Comparison of ENCODE assay signal across 14 cellular contexts in genomic region chr7:1663243-1663642, GRCh38. TPM values are rescaled to one million over a fixed set of nuclear protein-coding genes. Genes with fewer than 3 reads are reported as not detected.
A peak's percentile ranks its signal among the peaks of the same experiment; 100 is the strongest.
DNase-seq lines count a peak whose midpoint lies in the region; ATAC-seq and TF ChIP-seq lines count a peak whose summit lies in the region.
"Had no signal": no experiment of that assay in that cellular context is flagged by ENCODE, and none has a peak within 500 bp of the region (broad histone marks: within the 10 kb centered on the region; RNA-seq: fewer than 3 reads in every experiment).

No MANE protein-coding gene starts in this region.

- intact Hi-C loops in left cardiac atrium (cut with DNase I) = loop anchor here (10.0 kb wide), 3 partner anchors 92 to 542 kb away; no protein-coding TSS in a partner anchor

- DNase-seq in activated CD4-positive, CD25-positive, alpha-beta regulatory T cell treated with anti-CD3 and anti-CD28 coated beads, Interleukin-2, amount 50 U/mL, for 72 hours = peak; percentile 19
- DNase-seq in activated CD4-positive, CD25-positive, alpha-beta regulatory T cell (lab: John Stamatoyannopoulos, UW) = no peak
- DNase-seq in H7 (peak; percentile 64), left cardiac atrium (peak; percentile 10), osteoblast (ENCODE audit: insufficient read length, low spot score, missing footprints) (peak; percentile 87), mucosa of gallbladder (ENCODE audit: low spot score) (no peak), SW480 (ENCODE audit: low spot score) (no peak)
- DNase-seq: DMS53, esophagus squamous epithelium, NCI-H1092 treated with DMSO at 0.1 percent for 48 hours, NCI-H510A had no signal

- H3K9me3 ChIP-seq in osteoblast (ENCODE audit: low read depth, low read length) = no peaks in the 10 kb centered on the region
- H3K9me3 ChIP-seq: esophagus squamous epithelium, upper lobe of left lung had no signal

- no peaks in the 10 kb centered on the region for H3K4me1 ChIP-seq in osteoblast (ENCODE audit: insufficient read depth, low read length)

- no peaks in the 10 kb centered on the region for H4K20me1 ChIP-seq in osteoblast (ENCODE audit: insufficient read depth, low read length)

- H3K36me3 ChIP-seq in H7 (replicated peaks; ENCODE audit: control insufficient read depth, insufficient read depth, low read length) (no peaks in the 10 kb centered on the region), osteoblast (ENCODE audit: insufficient read depth, low read length) (no peaks in the 10 kb centered on the region)
- H3K36me3 ChIP-seq: esophagus squamous epithelium, upper lobe of left lung had no signal

- H3K4me2 ChIP-seq in osteoblast (ENCODE audit: insufficient read depth, low read length) = no peak overlapping the region

- H3K79me2 ChIP-seq in osteoblast (ENCODE audit: insufficient read depth, low read length) = no peaks in the 10 kb centered on the region

- ATAC-seq in left cardiac atrium (no peak), HG02885 (IDR thresholded peaks at IDR 0.05; ENCODE audit: poor library complexity, unreplicated experiment) (no peak)
- ATAC-seq: HCT116 had no signal

- no peak overlapping the region for H3K4me3 ChIP-seq in H7 (ENCODE audit: insufficient read depth, low read depth, low read length)
- H3K4me3 ChIP-seq in osteoblast (ENCODE audit: insufficient read depth, low read length) = no peak overlapping the region
- H3K4me3 ChIP-seq: esophagus squamous epithelium, upper lobe of left lung had no signal

- no peak for TF ChIP-seq CTCF in osteoblast (IDR thresholded peaks at IDR 0.05; ENCODE audit: extremely low read depth, low read depth, low read length)

- peaks cover 48% of the 10 kb centered on the region for H3K27me3 ChIP-seq in H7 (ENCODE audit: control insufficient read depth, insufficient read depth, low read length)
- peaks cover 18% of the 10 kb centered on the region for H3K27me3 ChIP-seq in osteoblast (ENCODE audit: insufficient read depth, low read length)

- H3K27ac ChIP-seq in osteoblast (ENCODE audit: low read depth, low read length) = no peak overlapping the region
- H3K27ac ChIP-seq: esophagus squamous epithelium, upper lobe of left lung had no signal

- H2AFZ ChIP-seq in osteoblast (ENCODE audit: low read length) = no peak overlapping the region

RNA-seq across cellular contexts. Expression of gene ELFN1, which starts 6.8 kb away (rescaled TPM):
- total RNA-seq in H7 (2014; rRNA removed; shearing (Covaris generic)) = 16.0 and 19.9 TPM in 2 replicates
- total RNA-seq in left cardiac atrium (1 to 10 TPM; 6.0 to 9.5 TPM), osteoblast (12.7 and 14.1 TPM in 2 replicates), mucosa of gallbladder (1.4 TPM)

Comparison
In these comparisons a context has a peak if more than half of its experiments do, and no peak if none do; other contexts are left out.
1. DNase-seq: peak in activated CD4-positive, CD25-positive, alpha-beta regulatory T cell treated with anti-CD3 and anti-CD28 coated beads, Interleukin-2, amount 50 U/mL, for 72 hours (single experiment), H7 (single experiment), left cardiac atrium (single experiment) and osteoblast (single experiment); none in activated CD4-positive, CD25-positive, alpha-beta regulatory T cell (0 of 4), mucosa of gallbladder (single experiment) and SW480 (single experiment).